ENCODE assay signal across 19 cellular contexts in the genomic region with DNA sequence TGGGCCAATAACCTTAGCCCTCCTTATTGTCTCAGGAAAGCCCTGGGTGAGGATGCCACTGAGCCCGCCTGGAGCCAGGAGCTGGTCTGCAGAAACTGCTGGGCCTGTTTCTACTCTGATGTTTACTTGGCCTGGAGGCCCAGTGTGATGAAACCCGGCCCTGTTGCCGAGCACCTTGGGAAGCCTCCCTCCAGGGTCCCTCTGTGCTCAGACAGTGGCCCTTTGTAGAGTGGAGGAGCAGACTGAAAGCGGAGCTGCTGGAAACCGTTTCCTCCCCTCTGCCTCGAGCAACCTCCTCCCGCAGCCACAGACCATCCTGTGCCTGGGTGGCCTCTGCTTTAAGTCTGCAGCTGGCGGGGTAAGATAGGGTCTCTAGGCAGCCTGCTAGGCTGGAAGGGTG.
DNase-seq lines count a peak whose midpoint lies in the region; ATAC-seq and TF ChIP-seq lines count a peak whose summit lies in the region.
"Had no signal": no experiment of that assay in that cellular context is flagged by ENCODE, and none has a peak within 500 bp of the region (broad histone marks: within the 10 kb centered on the region; RNA-seq: fewer than 3 reads in every experiment).

No MANE protein-coding gene starts in this region.

- TF ChIP-seq CTCF in activated CD8-positive, alpha-beta T cell treated with anti-CD3 and anti-CD28 coated beads for 36 hours (IDR thresholded peaks at IDR 0.05): no peak
- TF ChIP-seq CTCF in esophagus squamous epithelium (IDR thresholded peaks at IDR 0.05): no peak

- no peaks in the 10 kb centered on the region for H3K9me3 Mint-ChIP-seq in activated CD8-positive, alpha-beta T cell treated with anti-CD3 and anti-CD28 coated beads, Interleukin-2, amount 10 ng/mL, durations not matched to agents 7 days and 5 days (ENCODE audit: insufficient read depth)
- H3K9me3 Mint-ChIP-seq in activated CD8-positive, alpha-beta T cell treated with anti-CD3 and anti-CD28 coated beads for 36 hours: no peaks in the 10 kb centered on the region
- H3K9me3 Mint-ChIP-seq: activated CD4-positive, alpha-beta T cell treated with anti-CD3 and anti-CD28 coated beads, Interleukin-2, amount 10 ng/mL, durations not matched to agents 7 days and 5 days; activated T-cell treated with anti-CD3 and anti-CD28 coated beads, Interleukin-2, amount 50 U/mL, for 72 hours; CD8-positive, alpha-beta T cell; stimulated activated naive CD8-positive, alpha-beta T cell treated with anti-CD3 and anti-CD28 coated beads, Interleukin-15, amount 100 ng/mL, for 72 hours had no signal

- no peak overlapping the region for H3K4me3 Mint-ChIP-seq in activated CD8-positive, alpha-beta T cell treated with anti-CD3 and anti-CD28 coated beads, Interleukin-2, amount 10 ng/mL, durations not matched to agents 7 days and 5 days
- H3K4me3 Mint-ChIP-seq in activated CD8-positive, alpha-beta T cell treated with anti-CD3 and anti-CD28 coated beads for 36 hours: no peak overlapping the region
- H3K4me3 Mint-ChIP-seq: activated CD4-positive, alpha-beta T cell treated with anti-CD3 and anti-CD28 coated beads, Interleukin-2, amount 10 ng/mL, durations not matched to agents 7 days and 5 days; activated T-cell treated with anti-CD3 and anti-CD28 coated beads, Interleukin-2, amount 50 U/mL, for 72 hours; CD8-positive, alpha-beta T cell; stimulated activated naive CD8-positive, alpha-beta T cell treated with anti-CD3 and anti-CD28 coated beads, Interleukin-15, amount 100 ng/mL, for 72 hours had no signal

- H3K9me3 ChIP-seq in esophagus squamous epithelium: no peaks in the 10 kb centered on the region
- H3K9me3 ChIP-seq: HAP-1 had no signal

- H3K36me3 Mint-ChIP-seq in activated CD8-positive, alpha-beta T cell treated with anti-CD3 and anti-CD28 coated beads, Interleukin-2, amount 10 ng/mL, durations not matched to agents 7 days and 5 days (ENCODE audit: low read depth): no peaks in the 10 kb centered on the region
- no peaks in the 10 kb centered on the region for H3K36me3 Mint-ChIP-seq in activated CD8-positive, alpha-beta T cell treated with anti-CD3 and anti-CD28 coated beads for 36 hours (ENCODE audit: low read depth)
- H3K36me3 Mint-ChIP-seq: CD8-positive, alpha-beta T cell had no signal

- H3K4me3 ChIP-seq in esophagus squamous epithelium: no peak overlapping the region
- H3K4me3 ChIP-seq: HAP-1 had no signal

- WGBS in esophagus squamous epithelium, 2 donors: 68% methylated on average over 6 of the region's 8 CpGs; no CpG with 5 or more reads in 1 of the 2 donors

- no peaks in the 10 kb centered on the region for H3K36me3 ChIP-seq in esophagus squamous epithelium
- H3K36me3 ChIP-seq: HAP-1 had no signal

- peak; percentile 55 for ATAC-seq in activated CD8-positive, alpha-beta T cell treated with anti-CD3 and anti-CD28 coated beads, Interleukin-2, amount 10 ng/mL, durations not matched to agents 7 days and 5 days
- no peak for ATAC-seq in activated CD8-positive, alpha-beta T cell treated with anti-CD3 and anti-CD28 coated beads for 36 hours
- peak; percentile 93 for ATAC-seq in sciatic nerve
- ATAC-seq in GM21529 (IDR thresholded peaks at IDR 0.05; ENCODE audit: unreplicated experiment): no peak
- ATAC-seq: activated T-cell treated with anti-CD3 and anti-CD28 coated beads, Interleukin-2, amount 50 U/mL, for 72 hours; CD8-positive, alpha-beta T cell; stimulated activated naive CD8-positive, alpha-beta T cell treated with anti-CD3 and anti-CD28 coated beads, Interleukin-15, amount 100 ng/mL, for 72 hours had no signal

- CTCF ChIA-PET in activated CD8-positive, alpha-beta T cell treated with anti-CD3 and anti-CD28 coated beads, Interleukin-2, amount 10 ng/mL, durations not matched to agents 7 days and 5 days (lab: Charles Lee): interaction anchor here (1.3 to 2.6 kb wide), 3 partner anchors 15 to 117 kb away, joined by 3 to 8 read pairs (median 3); no protein-coding TSS in a partner anchor
- CTCF ChIA-PET in activated CD8-positive, alpha-beta T cell treated with anti-CD3 and anti-CD28 coated beads for 36 hours (lab: Charles Lee): interaction anchor here (0.5 to 1.5 kb wide), 2 partner anchors 68 to 77 kb away, joined by 3 to 5 read pairs; no protein-coding TSS in a partner anchor

- H3K27ac ChIP-seq in esophagus squamous epithelium: no peak overlapping the region

- intact Hi-C loops in activated CD8-positive, alpha-beta T cell treated with anti-CD3 and anti-CD28 coated beads for 36 hours (cut with micrococcal nuclease): no loop called here
- intact Hi-C loops in sciatic nerve (cut with DNase I) (no loop called here), esophagus squamous epithelium (cut with DNase I) (no loop called here)

- H3K4me1 ChIP-seq in esophagus squamous epithelium: peaks cover 3 to 41% (median 11%) of the 10 kb centered on the region in 3 donors
- H3K4me1 ChIP-seq: HAP-1 had no signal

- no peak overlapping the region for H3K27ac Mint-ChIP-seq in activated CD8-positive, alpha-beta T cell treated with anti-CD3 and anti-CD28 coated beads, Interleukin-2, amount 10 ng/mL, durations not matched to agents 7 days and 5 days
- H3K27ac Mint-ChIP-seq in activated CD8-positive, alpha-beta T cell treated with anti-CD3 and anti-CD28 coated beads for 36 hours: no peak overlapping the region
- H3K27ac Mint-ChIP-seq: activated CD4-positive, alpha-beta T cell treated with anti-CD3 and anti-CD28 coated beads, Interleukin-2, amount 10 ng/mL, durations not matched to agents 7 days and 5 days; activated T-cell treated with anti-CD3 and anti-CD28 coated beads, Interleukin-2, amount 50 U/mL, for 72 hours; CD8-positive, alpha-beta T cell; stimulated activated naive CD8-positive, alpha-beta T cell treated with anti-CD3 and anti-CD28 coated beads, Interleukin-15, amount 100 ng/mL, for 72 hours had no signal

- DNase-seq in activated CD8-positive, alpha-beta T cell treated with anti-CD3 and anti-CD28 coated beads, Interleukin-2, amount 10 ng/mL, durations not matched to agents 7 days and 5 days: no peak
- no peak for DNase-seq in activated CD8-positive, alpha-beta T cell treated with anti-CD3 and anti-CD28 coated beads for 36 hours
- peak; percentile 10 for DNase-seq in astrocyte of the hippocampus (ENCODE audit: low read depth, low spot score)
- peak; percentile 96 for DNase-seq in islet precursor cell
- peak; percentile 67 for DNase-seq in sciatic nerve (ENCODE audit: low spot score)
- no peak for DNase-seq in NCI-H524 treated with DMSO at 0.1 percent for 48 hours (lab: John Stamatoyannopoulos, UW)
- no peak for DNase-seq in esophagus squamous epithelium (lab: John Stamatoyannopoulos, UW)
- DNase-seq: 8988T; activated CD4-positive, alpha-beta T cell treated with anti-CD3 and anti-CD28 coated beads, Interleukin-2, amount 10 ng/mL, durations not matched to agents 7 days and 5 days; activated T-cell treated with anti-CD3 and anti-CD28 coated beads, Interleukin-2, amount 50 U/mL, for 72 hours; CD8-positive, alpha-beta T cell; effector CD4-positive, alpha-beta T cell; Kasumi-1; NCI-H1694 treated with DMSO at 0.1 percent for 48 hours; NCI-H526 treated with DMSO at 0.1 percent for 48 hours; stimulated activated naive CD8-positive, alpha-beta T cell treated with anti-CD3 and anti-CD28 coated beads, Interleukin-15, amount 100 ng/mL, for 72 hours; T-helper 9 cell had no signal

- H3K27me3 ChIP-seq in esophagus squamous epithelium: no peaks in the 10 kb centered on the region

- H3K4me1 Mint-ChIP-seq in activated CD8-positive, alpha-beta T cell treated with anti-CD3 and anti-CD28 coated beads, Interleukin-2, amount 10 ng/mL, durations not matched to agents 7 days and 5 days (ENCODE audit: low read depth): no peaks in the 10 kb centered on the region
- H3K4me1 Mint-ChIP-seq in activated CD8-positive, alpha-beta T cell treated with anti-CD3 and anti-CD28 coated beads for 36 hours (ENCODE audit: low read depth): no peaks in the 10 kb centered on the region
- H3K4me1 Mint-ChIP-seq: activated CD4-positive, alpha-beta T cell treated with anti-CD3 and anti-CD28 coated beads, Interleukin-2, amount 10 ng/mL, durations not matched to agents 7 days and 5 days had no signal

- no peak for TF ChIP-seq POLR2A in esophagus squamous epithelium (IDR thresholded peaks at IDR 0.05)

- peaks cover 23% of the 10 kb centered on the region for H3K27me3 Mint-ChIP-seq in activated CD8-positive, alpha-beta T cell treated with anti-CD3 and anti-CD28 coated beads, Interleukin-2, amount 10 ng/mL, durations not matched to agents 7 days and 5 days (ENCODE audit: low read depth)
- peaks cover 5% of the 10 kb centered on the region for H3K27me3 Mint-ChIP-seq in activated CD8-positive, alpha-beta T cell treated with anti-CD3 and anti-CD28 coated beads for 36 hours

- POLR2A ChIA-PET in activated CD8-positive, alpha-beta T cell treated with anti-CD3 and anti-CD28 coated beads, Interleukin-2, amount 10 ng/mL, durations not matched to agents 7 days and 5 days (lab: Charles Lee): interaction anchor here (1.2 to 1.3 kb wide), 2 partner anchors 21 to 25 kb away, joined by 3 read pairs; no protein-coding TSS in a partner anchor
- POLR2A ChIA-PET in activated CD8-positive, alpha-beta T cell treated with anti-CD3 and anti-CD28 coated beads for 36 hours (lab: Charles Lee): interaction anchor here (0.6 kb wide), 1 partner anchor 29 kb away, joined by 3 read pairs; no protein-coding TSS in a partner anchor

Comparison
In these comparisons a context has a peak if more than half of its experiments do, and no peak if none do; other contexts are left out.
1. ATAC-seq: peak in activated CD8-positive, alpha-beta T cell treated with anti-CD3 and anti-CD28 coated beads, Interleukin-2, amount 10 ng/mL, durations not matched to agents 7 days and 5 days (single experiment) and sciatic nerve (single experiment); none in activated CD8-positive, alpha-beta T cell treated with anti-CD3 and anti-CD28 coated beads for 36 hours (single experiment) and GM21529 (single experiment).
2. DNase-seq: peak in astrocyte of the hippocampus (single experiment), islet precursor cell (single experiment) and sciatic nerve (single experiment); none in activated CD8-positive, alpha-beta T cell treated with anti-CD3 and anti-CD28 coated beads, Interleukin-2, amount 10 ng/mL, durations not matched to agents 7 days and 5 days (single experiment), activated CD8-positive, alpha-beta T cell treated with anti-CD3 and anti-CD28 coated beads for 36 hours (single experiment), NCI-H524 treated with DMSO at 0.1 percent for 48 hours (single experiment) and esophagus squamous epithelium (single experiment).